ENCODE assay signal across 10 cellular contexts in the genomic region with DNA sequence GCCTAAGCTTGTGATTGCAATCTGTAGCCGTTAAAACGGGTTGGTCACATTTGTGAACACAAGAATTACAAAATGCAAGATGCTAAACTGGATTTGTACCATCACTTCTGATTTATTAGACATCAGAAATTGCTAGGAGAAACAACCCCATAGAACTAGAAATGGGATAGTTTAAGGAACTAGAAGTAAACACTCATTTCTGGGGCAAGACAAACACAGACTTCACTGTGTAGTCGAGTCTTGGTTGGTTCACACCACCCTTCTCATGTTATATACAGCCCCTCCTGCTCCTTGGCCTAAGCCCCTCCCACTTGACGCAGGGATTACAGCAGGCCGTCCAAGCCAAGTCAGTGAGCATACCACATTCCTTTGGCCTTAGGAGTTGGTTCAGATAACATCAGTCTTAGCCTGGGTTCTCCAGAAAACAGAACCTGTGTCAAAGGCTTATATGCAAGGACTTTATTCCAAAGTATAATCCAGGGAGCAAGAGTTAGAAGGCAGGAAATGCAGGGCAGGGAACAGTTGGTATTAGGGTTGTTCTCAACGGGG. TPM values are rescaled to one million over a fixed set of nuclear protein-coding genes. Genes with fewer than 3 reads are reported as not detected.
DNase-seq lines count a peak whose midpoint lies in the region; ATAC-seq and TF ChIP-seq lines count a peak whose summit lies in the region.
"Had no signal": no experiment of that assay in that cellular context is flagged by ENCODE, and none has a peak within 500 bp of the region (broad histone marks: within the 10 kb centered on the region; RNA-seq: fewer than 3 reads in every experiment).

No MANE protein-coding gene starts in this region.

- H3K9me3 ChIP-seq in SJCRH30 (replicated peaks) = no peaks in the 10 kb centered on the region

- no peak for TF ChIP-seq CTCF in retinal pigment epithelial cell (conservative IDR thresholded peaks at IDR 0.05; ENCODE audit: low read depth, low read length)

- H3K4me3 ChIP-seq in SJCRH30 = no peak overlapping the region
- no peak overlapping the region for H3K4me3 ChIP-seq in retinal pigment epithelial cell (ENCODE audit: low read length)

- peaks cover 6% of the 10 kb centered on the region for H3K4me1 Mint-ChIP-seq in activated CD4-positive, alpha-beta T cell treated with anti-CD3 and anti-CD28 coated beads for 36 hours
- H3K4me1 Mint-ChIP-seq in stimulated activated memory B cell treated with anti-CD40 and anti-IgM and Interleukin-4, amounts not matched to agents 10 μg/mL and 1 μg/mL and 100 μg/mL, for 72 hours = peaks cover 4% of the 10 kb centered on the region

- H3K36me3 Mint-ChIP-seq in activated CD4-positive, alpha-beta T cell treated with anti-CD3 and anti-CD28 coated beads for 36 hours (ENCODE audit: low read depth) = no peaks in the 10 kb centered on the region
- no peaks in the 10 kb centered on the region for H3K36me3 Mint-ChIP-seq in stimulated activated memory B cell treated with anti-CD40 and anti-IgM and Interleukin-4, amounts not matched to agents 10 μg/mL and 1 μg/mL and 100 μg/mL, for 72 hours

- CTCF ChIA-PET in activated CD4-positive, alpha-beta T cell treated with anti-CD3 and anti-CD28 coated beads for 36 hours (lab: Charles Lee) = interaction anchor here (0.6 kb wide), 1 partner anchor 14 kb away, joined by 3 read pairs; no protein-coding TSS in a partner anchor

- ATAC-seq in activated CD4-positive, alpha-beta T cell treated with anti-CD3 and anti-CD28 coated beads for 36 hours = no peak
- ATAC-seq in left colon = no peak
- ATAC-seq in stimulated activated memory B cell treated with anti-CD40 and anti-IgM and Interleukin-4, amounts not matched to agents 10 μg/mL and 1 μg/mL and 100 μg/mL, for 72 hours = no peak

- H3K4me3 Mint-ChIP-seq in activated CD4-positive, alpha-beta T cell treated with anti-CD3 and anti-CD28 coated beads for 36 hours = no peak overlapping the region
- H3K4me3 Mint-ChIP-seq in stimulated activated memory B cell treated with anti-CD40 and anti-IgM and Interleukin-4, amounts not matched to agents 10 μg/mL and 1 μg/mL and 100 μg/mL, for 72 hours = no peak overlapping the region

- no peaks in the 10 kb centered on the region for H3K27me3 ChIP-seq in SJCRH30

- H3K27ac Mint-ChIP-seq in activated CD4-positive, alpha-beta T cell treated with anti-CD3 and anti-CD28 coated beads for 36 hours = no peak overlapping the region
- no peak overlapping the region for H3K27ac Mint-ChIP-seq in stimulated activated memory B cell treated with anti-CD40 and anti-IgM and Interleukin-4, amounts not matched to agents 10 μg/mL and 1 μg/mL and 100 μg/mL, for 72 hours

- H3K27me3 Mint-ChIP-seq in activated CD4-positive, alpha-beta T cell treated with anti-CD3 and anti-CD28 coated beads for 36 hours = peaks cover 9% of the 10 kb centered on the region
- H3K27me3 Mint-ChIP-seq in stimulated activated memory B cell treated with anti-CD40 and anti-IgM and Interleukin-4, amounts not matched to agents 10 μg/mL and 1 μg/mL and 100 μg/mL, for 72 hours = peaks cover 39% of the 10 kb centered on the region

- intact Hi-C loops in activated CD4-positive, alpha-beta T cell treated with anti-CD3 and anti-CD28 coated beads for 36 hours (cut with DNase I, micrococcal nuclease) = no loop called here
- intact Hi-C loops in left colon (cut with DNase I, micrococcal nuclease) = no loop called here

- peaks cover 6% of the 10 kb centered on the region for H3K9me3 Mint-ChIP-seq in activated CD4-positive, alpha-beta T cell treated with anti-CD3 and anti-CD28 coated beads for 36 hours (ENCODE audit: low read depth)
- H3K9me3 Mint-ChIP-seq in stimulated activated memory B cell treated with anti-CD40 and anti-IgM and Interleukin-4, amounts not matched to agents 10 μg/mL and 1 μg/mL and 100 μg/mL, for 72 hours = no peaks in the 10 kb centered on the region

- POLR2A ChIA-PET in activated CD4-positive, alpha-beta T cell treated with anti-CD3 and anti-CD28 coated beads for 36 hours (lab: Charles Lee) = no interaction called here

- H3K4me1 ChIP-seq in SJCRH30 = peaks cover 20% of the 10 kb centered on the region

- no peak overlapping the region for H3K27ac ChIP-seq in SJCRH30

- DNase-seq in GM04504 (ENCODE audit: low read depth) (peak; percentile 57), SJCRH30 (peak; percentile 54 to 55), fibroblast of gingiva (ENCODE audit: low read depth) (peak; percentile 60), retinal pigment epithelial cell (ENCODE audit: low read depth) (peak; percentile 96), left colon (no peak)
- DNase-seq in activated CD4-positive, alpha-beta T cell treated with anti-CD3 and anti-CD28 coated beads for 36 hours = no peak
- DNase-seq in stimulated activated CD4-positive, alpha-beta T cell treated with anti-CD3 and anti-CD28 coated beads, Interleukin-4, amount 100 ng/mL, for 1 hour = no peak
- DNase-seq: activated T-cell treated with anti-CD3 and anti-CD28 coated beads for 4 hours had no signal

- no peaks in the 10 kb centered on the region for H3K36me3 ChIP-seq in SJCRH30

RNA-seq across cellular contexts. Expression of a gene that starts 2.0 kb away (rescaled TPM):
- not detected in 2 replicates for total RNA-seq in SJCRH30 (2014; rRNA removed; shearing (Covaris generic))
- not detected for total RNA-seq in activated CD4-positive, alpha-beta T cell treated with anti-CD3 and anti-CD28 coated beads for 36 hours
- total RNA-seq in left colon = under 1 TPM; 0.49 to 0.64 TPM
- total RNA-seq: osteocyte had no signal

RNA-seq across cellular contexts. Expression of a gene that starts 13.8 kb away (rescaled TPM):
- total RNA-seq in SJCRH30 (2014; rRNA removed; shearing (Covaris generic)) = 35.4 and 38.1 TPM in 2 replicates
- 10 to 100 TPM; 14.6 to 16.4 TPM for total RNA-seq in activated CD4-positive, alpha-beta T cell treated with anti-CD3 and anti-CD28 coated beads for 36 hours
- total RNA-seq in left colon = 100 to 1,000 TPM; 177 to 205 TPM

Comparison
In these comparisons a context has a peak if more than half of its experiments do, and no peak if none do; other contexts are left out.
1. DNase-seq: peak in GM04504 (single experiment), SJCRH30 (2 of 2), fibroblast of gingiva (single experiment) and retinal pigment epithelial cell (single experiment); none in activated CD4-positive, alpha-beta T cell treated with anti-CD3 and anti-CD28 coated beads for 36 hours (single experiment), left colon (0 of 2) and stimulated activated CD4-positive, alpha-beta T cell treated with anti-CD3 and anti-CD28 coated beads, Interleukin-4, amount 100 ng/mL, for 1 hour (single experiment).